In genomic region chr1:8025061-8025670, GRCh38 we compare ENCODE assay signal across 8 cellular contexts. TPM values are rescaled to one million over a fixed set of nuclear protein-coding genes. Genes with fewer than 3 reads are reported as not detected.
DNase-seq lines count a peak whose midpoint lies in the region; ATAC-seq and TF ChIP-seq lines count a peak whose summit lies in the region.

No MANE protein-coding gene starts in this region.

- ATAC-seq in psoas muscle = no peak
- no peak for ATAC-seq in GM21737 (IDR thresholded peaks at IDR 0.05; ENCODE audit: unreplicated experiment)

- H3K27ac ChIP-seq in SK-N-MC = no peak overlapping the region
- peak overlapping the region; percentile 87 for H3K27ac ChIP-seq in psoas muscle

- WGBS in psoas muscle, 3 donors = 4 to 8% (median 4%) methylated on average over 19 of the region's 19 CpGs

- TF ChIP-seq CTCF in foreskin fibroblast (IDR thresholded peaks at IDR 0.05; ENCODE audit: low read depth, low read length) (no peak), psoas muscle (IDR thresholded peaks at IDR 0.05) (no peak)

- peaks cover 57% of the 10 kb centered on the region for H3K4me1 ChIP-seq in psoas muscle

- H3K4me3 ChIP-seq in SK-N-MC = peak overlapping the region; percentile 86
- peak overlapping the region; percentile 91 for H3K4me3 ChIP-seq in foreskin fibroblast (ENCODE audit: low read depth in 1 of 2, low read length in 2 of 2)
- H3K4me3 ChIP-seq in psoas muscle = peak overlapping the region; percentile 74

- peak overlapping the region; percentile 68 for H3K9ac ChIP-seq in SK-N-MC (ENCODE audit: insufficient read length)

- H3K36me3 ChIP-seq in SK-N-MC (ENCODE audit: insufficient read depth, low read length) (no peaks in the 10 kb centered on the region), psoas muscle (ENCODE audit: insufficient read depth in 1 of 2, low read depth in 1 of 2) (no peaks in the 10 kb centered on the region)

- no peaks in the 10 kb centered on the region for H3K27me3 ChIP-seq in psoas muscle (ENCODE audit: insufficient read depth in 3 of 3, low read length in 2 of 3)

- H3K9me3 ChIP-seq in SK-N-MC (ENCODE audit: low read depth, low read length) (no peaks in the 10 kb centered on the region), psoas muscle (no peaks in the 10 kb centered on the region)

- intact Hi-C loops in psoas muscle (cut with DNase I) = no loop called here

- DNase-seq in NCI-H1092 treated with DMSO at 0.1 percent for 48 hours (lab: John Stamatoyannopoulos, UW) = peak; percentile 61
- no peak for DNase-seq in NCI-H1092 (lab: John Stamatoyannopoulos, UW)
- DNase-seq in SK-N-MC (ENCODE audit: low read depth, low spot score) = no peak
- DNase-seq in foreskin fibroblast = no peak
- no peak for DNase-seq in psoas muscle
- DNase-seq in AG08395 (ENCODE audit: low spot score) = no peak
- DNase-seq in NCI-H187 treated with DMSO at 0.1 percent for 48 hours (lab: John Stamatoyannopoulos, UW) = no peak

RNA-seq across cellular contexts. Expression of gene ERRFI1, which starts 0.9 kb away (rescaled TPM):
- 10 to 100 TPM; 23.2 to 76.2 (median 58.7) TPM for total RNA-seq in psoas muscle
- 10 to 100 TPM; 55.4 to 99.9 (median 94.9) TPM for polyA plus RNA-seq in psoas muscle
